ENCODE assay signal across 28 cellular contexts in the genomic region with DNA sequence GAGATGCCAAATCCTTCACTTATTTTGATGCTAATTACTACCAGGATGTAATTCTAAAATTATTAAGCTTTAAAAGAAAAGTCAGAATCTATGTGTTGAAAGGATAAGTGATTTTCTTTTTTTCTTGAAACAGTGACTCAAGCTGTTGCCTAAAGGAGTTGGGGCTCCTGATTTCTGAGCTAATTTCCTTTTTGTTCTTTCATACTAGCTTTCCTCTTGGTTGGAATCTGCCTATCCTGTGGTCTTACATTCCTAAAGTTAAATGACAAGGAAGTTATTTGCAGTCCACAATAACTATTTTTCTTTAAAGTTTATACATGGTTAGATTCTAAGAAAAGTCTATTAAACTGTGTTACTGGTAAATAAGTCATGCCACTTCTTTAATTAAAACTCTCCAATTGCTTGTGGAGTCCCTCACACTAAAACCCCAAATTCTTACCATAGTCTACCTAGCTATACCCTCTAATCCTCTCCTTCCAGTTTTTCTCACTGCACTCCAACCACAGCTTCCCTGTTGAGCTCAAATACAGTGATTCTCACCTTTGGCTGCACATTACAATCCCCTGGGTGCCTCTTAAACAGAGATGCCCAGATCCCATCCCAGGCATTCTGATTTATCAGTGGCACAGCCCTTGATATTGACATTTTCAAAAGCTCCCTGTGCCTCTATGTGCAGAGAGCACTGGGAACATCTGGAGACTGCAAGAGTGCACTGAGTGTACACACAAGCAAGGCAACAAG.
A peak's percentile ranks its signal among the peaks of the same experiment; 100 is the strongest.
DNase-seq lines count a peak whose midpoint lies in the region; ATAC-seq, FAIRE-seq and TF ChIP-seq lines count a peak whose summit lies in the region.
"Had no signal": no experiment of that assay in that cellular context is flagged by ENCODE, and none has a peak within 500 bp of the region (broad histone marks: within the 10 kb centered on the region; RNA-seq: fewer than 3 reads in every experiment).

No MANE protein-coding gene starts in this region.

- ATAC-seq in foreskin keratinocyte (peak; percentile 16), GM19351 (IDR thresholded peaks at IDR 0.05; ENCODE audit: unreplicated experiment) (no peak), HG03159 (IDR thresholded peaks at IDR 0.05; ENCODE audit: unreplicated experiment) (no peak)
- ATAC-seq in naive thymus-derived CD4-positive, alpha-beta T cell, result no peak
- ATAC-seq: activated CD8-positive, alpha-beta memory T cell treated with anti-CD3 and anti-CD28 coated beads, Interleukin-2, amount 10 ng/mL, durations not matched to agents 7 days and 5 days had no signal

- peak overlapping the region; percentile 28 for H3K4me2 ChIP-seq in astrocyte (ENCODE audit: low read length)
- H3K4me2 ChIP-seq: PC-9 had no signal

- intact Hi-C loops in naive thymus-derived CD4-positive, alpha-beta T cell (cut with micrococcal nuclease), result no loop called here

- H3K27me3 ChIP-seq in astrocyte (ENCODE audit: insufficient read depth, low read length) (no peaks in the 10 kb centered on the region), foreskin keratinocyte (peaks cover 10% of the 10 kb centered on the region)
- no peaks in the 10 kb centered on the region for H3K27me3 ChIP-seq in naive thymus-derived CD4-positive, alpha-beta T cell (ENCODE audit: control insufficient read depth in 2 of 2, insufficient read depth in 2 of 2, low read length in 2 of 2)
- H3K27me3 ChIP-seq: sigmoid colon had no signal

- H3K4me3 ChIP-seq in astrocyte (ENCODE audit: insufficient read depth, low read depth, low read length), result no peak overlapping the region
- H3K4me3 ChIP-seq in naive thymus-derived CD4-positive, alpha-beta T cell (ENCODE audit: low read length), result no peak overlapping the region
- H3K4me3 ChIP-seq: PC-9, sigmoid colon, thoracic aorta had no signal

- no peaks in the 10 kb centered on the region for H3K36me3 ChIP-seq in astrocyte (ENCODE audit: insufficient read depth, low read length)
- no peaks in the 10 kb centered on the region for H3K36me3 ChIP-seq in naive thymus-derived CD4-positive, alpha-beta T cell (ENCODE audit: control insufficient read depth in 2 of 3, insufficient read depth in 3 of 3, low read length in 3 of 3)
- H3K36me3 ChIP-seq: sigmoid colon, thoracic aorta had no signal

- H3K36me3 Mint-ChIP-seq in astrocyte (ENCODE audit: low read depth, unreplicated experiment), result no peaks in the 10 kb centered on the region
- no peaks in the 10 kb centered on the region for H3K36me3 Mint-ChIP-seq in naive thymus-derived CD4-positive, alpha-beta T cell
- H3K36me3 Mint-ChIP-seq: activated CD8-positive, alpha-beta memory T cell treated with anti-CD3 and anti-CD28 coated beads, Interleukin-2, amount 10 ng/mL, durations not matched to agents 7 days and 5 days had no signal

- TF ChIP-seq CTCF in astrocyte (IDR thresholded peaks at IDR 0.05; ENCODE audit: insufficient read depth, low read depth, low read length) (no peak), foreskin keratinocyte (conservative IDR thresholded peaks at IDR 0.05) (no peak)

- peak; percentile 73 for FAIRE-seq in astrocyte (lab: Jason Lieb, UNC)
- FAIRE-seq: kidney, urothelium cell line had no signal

- peak overlapping the region; percentile 21 for H3K9ac ChIP-seq in astrocyte (ENCODE audit: low read length)

- H4K20me1 ChIP-seq in astrocyte (ENCODE audit: insufficient read depth, low read length), result no peaks in the 10 kb centered on the region

- H3K9me3 ChIP-seq in astrocyte (ENCODE audit: insufficient read depth, low read depth, low read length), result no peaks in the 10 kb centered on the region
- H3K9me3 ChIP-seq in naive thymus-derived CD4-positive, alpha-beta T cell (ENCODE audit: control insufficient read depth in 2 of 3, low read length in 3 of 3), result no peaks in the 10 kb centered on the region
- H3K9me3 ChIP-seq: sigmoid colon, thoracic aorta had no signal

- peaks cover 3% of the 10 kb centered on the region for H3K9me3 Mint-ChIP-seq in astrocyte (ENCODE audit: unreplicated experiment)
- peaks cover 0 to 2% (median 0%) of the 10 kb centered on the region in 11 donors for H3K9me3 Mint-ChIP-seq in naive thymus-derived CD4-positive, alpha-beta T cell
- H3K9me3 Mint-ChIP-seq: activated CD4-positive, alpha-beta T cell treated with anti-CD3 and anti-CD28 coated beads, Interleukin-2, amount 10 ng/mL, durations not matched to agents 7 days and 5 days; CD4-positive, alpha-beta T cell; dendritic cell treated with granulocyte-macrophage colony-stimulating factor and Interleukin-4, amounts not matched to agents 40 ng/mL and 50 ng/mL, for 4 days; endodermal cell; nephron progenitor cell; stimulated activated naive CD8-positive, alpha-beta T cell treated with anti-CD3 and anti-CD28 coated beads, Interleukin-15, Interleukin-2, amounts not matched to agents 100 ng/mL and 50 ng/mL, for 24 hours had no signal

- H3K27ac Mint-ChIP-seq in astrocyte (ENCODE audit: unreplicated experiment), result peak overlapping the region; percentile 93
- H3K27ac Mint-ChIP-seq in naive thymus-derived CD4-positive, alpha-beta T cell, result no peak overlapping the region
- H3K27ac Mint-ChIP-seq: activated CD4-positive, alpha-beta T cell treated with anti-CD3 and anti-CD28 coated beads, Interleukin-2, amount 10 ng/mL, durations not matched to agents 7 days and 5 days; activated CD8-positive, alpha-beta memory T cell treated with anti-CD3 and anti-CD28 coated beads, Interleukin-2, amount 10 ng/mL, durations not matched to agents 7 days and 5 days; activated naive CD4-positive, alpha-beta T cell treated with anti-CD3 and anti-CD28 coated beads for 36 hours; CD4-positive, alpha-beta T cell; dendritic cell treated with granulocyte-macrophage colony-stimulating factor and Interleukin-4, amounts not matched to agents 40 ng/mL and 50 ng/mL, for 4 days; endodermal cell; nephron progenitor cell; stimulated activated naive CD8-positive, alpha-beta T cell treated with anti-CD3 and anti-CD28 coated beads, Interleukin-15, Interleukin-2, amounts not matched to agents 100 ng/mL and 50 ng/mL, for 24 hours had no signal

- peaks cover 37% of the 10 kb centered on the region for H3K4me1 Mint-ChIP-seq in astrocyte (ENCODE audit: low read depth, unreplicated experiment)
- no peaks in the 10 kb centered on the region for H3K4me1 Mint-ChIP-seq in naive thymus-derived CD4-positive, alpha-beta T cell
- H3K4me1 Mint-ChIP-seq: nephron progenitor cell had no signal

- H2AFZ ChIP-seq in astrocyte (ENCODE audit: low read depth, low read length), result no peak overlapping the region
- H2AFZ ChIP-seq: PC-9 had no signal

- H3K4me1 ChIP-seq in astrocyte (ENCODE audit: insufficient read depth, low read length) (peaks cover 22% of the 10 kb centered on the region), foreskin keratinocyte (no peaks in the 10 kb centered on the region)
- no peaks in the 10 kb centered on the region for H3K4me1 ChIP-seq in naive thymus-derived CD4-positive, alpha-beta T cell (ENCODE audit: control insufficient read depth in 2 of 2, insufficient read depth in 2 of 2, low read length in 2 of 2)

- peak overlapping the region; percentile 69 for H3K27ac ChIP-seq in astrocyte (ENCODE audit: low read depth, low read length)
- no peak overlapping the region for H3K27ac ChIP-seq in foreskin keratinocyte
- H3K27ac ChIP-seq in naive thymus-derived CD4-positive, alpha-beta T cell (ENCODE audit: low read depth, low read length), result no peak overlapping the region
- H3K27ac ChIP-seq: 22Rv1, PC-9, sigmoid colon, thoracic aorta had no signal

- CTCF ChIA-PET in naive thymus-derived CD4-positive, alpha-beta T cell (lab: Charles Lee), result no interaction called here

- no peak overlapping the region for H3K4me3 Mint-ChIP-seq in astrocyte (ENCODE audit: unreplicated experiment)
- H3K4me3 Mint-ChIP-seq in naive thymus-derived CD4-positive, alpha-beta T cell, result no peak overlapping the region
- H3K4me3 Mint-ChIP-seq: activated CD4-positive, alpha-beta T cell treated with anti-CD3 and anti-CD28 coated beads, Interleukin-2, amount 10 ng/mL, durations not matched to agents 7 days and 5 days; activated CD8-positive, alpha-beta memory T cell treated with anti-CD3 and anti-CD28 coated beads, Interleukin-2, amount 10 ng/mL, durations not matched to agents 7 days and 5 days; activated naive CD4-positive, alpha-beta T cell treated with anti-CD3 and anti-CD28 coated beads for 36 hours; CD4-positive, alpha-beta T cell; dendritic cell treated with granulocyte-macrophage colony-stimulating factor and Interleukin-4, amounts not matched to agents 40 ng/mL and 50 ng/mL, for 4 days; endodermal cell; nephron progenitor cell; stimulated activated naive CD8-positive, alpha-beta T cell treated with anti-CD3 and anti-CD28 coated beads, Interleukin-15, Interleukin-2, amounts not matched to agents 100 ng/mL and 50 ng/mL, for 24 hours had no signal

- DNase-seq in DMS53 (lab: John Stamatoyannopoulos, UW) (peak; percentile 8), DMS53 treated with DMSO at 0.1 percent for 48 hours (lab: John Stamatoyannopoulos, UW; ENCODE audit: unreplicated experiment) (no peak), astrocyte (ENCODE audit: low read depth) (peak; percentile 89), foreskin keratinocyte (no peak), SHP77 (lab: John Stamatoyannopoulos, UW) (no peak)
- no peak for DNase-seq in naive thymus-derived CD4-positive, alpha-beta T cell
- DNase-seq: activated CD4-positive, alpha-beta T cell treated with anti-CD3 and anti-CD28 coated beads, Interleukin-2, amount 10 ng/mL, durations not matched to agents 7 days and 5 days; activated CD8-positive, alpha-beta memory T cell treated with anti-CD3 and anti-CD28 coated beads, Interleukin-2, amount 10 ng/mL, durations not matched to agents 7 days and 5 days; activated naive CD4-positive, alpha-beta T cell treated with anti-CD3 and anti-CD28 coated beads for 36 hours; caudate nucleus; CD4-positive, alpha-beta T cell; endodermal cell; kidney; NCI-H2171; NCI-H524; nephron progenitor cell; SIG-M5; sigmoid colon; SW 1271; T1000 had no signal

- no peaks in the 10 kb centered on the region for H3K27me3 Mint-ChIP-seq in astrocyte (ENCODE audit: low read depth, unreplicated experiment)
- peaks cover 0 to 7% (median 0%) of the 10 kb centered on the region in 5 donors for H3K27me3 Mint-ChIP-seq in naive thymus-derived CD4-positive, alpha-beta T cell
- H3K27me3 Mint-ChIP-seq: CD4-positive, alpha-beta T cell; stimulated activated naive CD8-positive, alpha-beta T cell treated with anti-CD3 and anti-CD28 coated beads, Interleukin-15, Interleukin-2, amounts not matched to agents 100 ng/mL and 50 ng/mL, for 24 hours had no signal

- no peaks in the 10 kb centered on the region for H3K79me2 ChIP-seq in astrocyte (ENCODE audit: insufficient read depth, low read length)

- POLR2A ChIA-PET in naive thymus-derived CD4-positive, alpha-beta T cell (lab: Charles Lee), result no interaction called here

Comparison
In these comparisons a context has a peak if more than half of its experiments do, and no peak if none do; other contexts are left out.
1. DNase-seq: peak in DMS53 (single experiment) and astrocyte (single experiment); none in DMS53 treated with DMSO at 0.1 percent for 48 hours (single experiment), foreskin keratinocyte (0 of 2), SHP77 (0 of 2) and naive thymus-derived CD4-positive, alpha-beta T cell (0 of 9).